ENCODE assay signal across 23 cellular contexts in genomic region chr2:170323743-170324142, GRCh38.
"Had no signal": no experiment of that assay in that cellular context is flagged by ENCODE, and none has a peak within 500 bp of the region (broad histone marks: within the 10 kb centered on the region; RNA-seq: fewer than 3 reads in every experiment).

No MANE protein-coding gene starts in this region.

- H3K4me3 ChIP-seq: left ventricle myocardium inferior, pancreas, prostate gland, skin epidermis, suprapubic skin, thoracic aorta, tibial artery, uterus had no signal

- H3K9me3 Mint-ChIP-seq: type B pancreatic cell had no signal

- H3K4me3 Mint-ChIP-seq: memory B cell; naive thymus-derived CD8-positive, alpha-beta T cell; nephron; neural crest cell; stimulated activated effector memory CD8-positive, alpha-beta T cell treated with anti-CD3 and anti-CD28 coated beads, Interleukin-12 subunit alpha, Interleukin-12 subunit beta, amount 100 ng/mL, for 72 hours; stimulated activated naive CD8-positive, alpha-beta T cell treated with anti-CD3 and anti-CD28 coated beads, Interleukin-15, Interleukin-2, amounts not matched to agents 100 ng/mL and 50 ng/mL, for 24 hours; type B pancreatic cell had no signal

- ATAC-seq: naive thymus-derived CD8-positive, alpha-beta T cell; right cardiac atrium; sciatic nerve; stimulated activated effector memory CD8-positive, alpha-beta T cell treated with anti-CD3 and anti-CD28 coated beads, Interleukin-12 subunit alpha, Interleukin-12 subunit beta, amount 100 ng/mL, for 72 hours had no signal

- H3K36me3 ChIP-seq: left ventricle myocardium inferior, pancreas, prostate gland, suprapubic skin, thoracic aorta, tibial artery, uterus had no signal

- H3K27ac Mint-ChIP-seq: memory B cell; naive thymus-derived CD8-positive, alpha-beta T cell; nephron; stimulated activated effector memory CD8-positive, alpha-beta T cell treated with anti-CD3 and anti-CD28 coated beads, Interleukin-12 subunit alpha, Interleukin-12 subunit beta, amount 100 ng/mL, for 72 hours; stimulated activated naive CD8-positive, alpha-beta T cell treated with anti-CD3 and anti-CD28 coated beads, Interleukin-15, Interleukin-2, amounts not matched to agents 100 ng/mL and 50 ng/mL, for 24 hours; type B pancreatic cell had no signal

- H3K4me1 Mint-ChIP-seq: memory B cell; naive thymus-derived CD8-positive, alpha-beta T cell; nephron; stimulated activated effector memory CD8-positive, alpha-beta T cell treated with anti-CD3 and anti-CD28 coated beads, Interleukin-12 subunit alpha, Interleukin-12 subunit beta, amount 100 ng/mL, for 72 hours had no signal

- H3K27me3 ChIP-seq: pancreas, suprapubic skin, tibial artery, uterus had no signal

- H3K36me3 Mint-ChIP-seq: memory B cell; stimulated activated effector memory CD8-positive, alpha-beta T cell treated with anti-CD3 and anti-CD28 coated beads, Interleukin-12 subunit alpha, Interleukin-12 subunit beta, amount 100 ng/mL, for 72 hours; type B pancreatic cell had no signal

- H3K4me1 ChIP-seq: left ventricle myocardium inferior, pancreas, prostate gland, suprapubic skin, tibial artery, uterus had no signal

- FAIRE-seq: pancreas had no signal

- DNase-seq: islet precursor cell; left ventricle myocardium inferior; pancreas; posterior cingulate gyrus; retina; right cardiac atrium; stimulated activated CD4-positive, alpha-beta T cell treated with anti-CD3 and anti-CD28 coated beads, Interleukin-12 subunit alpha, Interleukin-12 subunit beta, amount 100 ng/mL, for 4 hours; stimulated activated CD4-positive, alpha-beta T cell treated with anti-CD3 and anti-CD28 coated beads, Interleukin-15, amount 100 ng/mL, for 24 hours; stimulated activated CD4-positive, alpha-beta T cell treated with anti-CD3 and anti-CD28 coated beads, Interleukin-4, amount 100 ng/mL, for 24 hours; tibial artery; uterus had no signal

- H3K9me3 ChIP-seq: pancreas, prostate gland had no signal

- H3K27me3 Mint-ChIP-seq: memory B cell had no signal

- H3K27ac ChIP-seq: left ventricle myocardium inferior, pancreas, prostate gland, skin epidermis, suprapubic skin, thoracic aorta, tibial artery, uterus had no signal
